ENCODE assay signal across 23 cellular contexts in genomic region chr11:105392546-105392945, GRCh38.
DNase-seq lines count a peak whose midpoint lies in the region; ATAC-seq and TF ChIP-seq lines count a peak whose summit lies in the region.
"Had no signal": no experiment of that assay in that cellular context is flagged by ENCODE, and none has a peak within 500 bp of the region (broad histone marks: within the 10 kb centered on the region; RNA-seq: fewer than 3 reads in every experiment).

No MANE protein-coding gene starts in this region.

- ATAC-seq in HG02588 (IDR thresholded peaks at IDR 0.05; ENCODE audit: unreplicated experiment) (no peak), HG03565 (IDR thresholded peaks at IDR 0.05; ENCODE audit: unreplicated experiment) (no peak), gastroesophageal sphincter (no peak), HG03520 (IDR thresholded peaks at IDR 0.05; ENCODE audit: unreplicated experiment) (no peak)
- ATAC-seq: esophagus mucosa; lower lobe of right lung; natural killer cell; stimulated activated naive CD8-positive, alpha-beta T cell treated with anti-CD3 and anti-CD28 coated beads, Interleukin-15, Interleukin-2, amounts not matched to agents 100 U/mL and 50 U/mL, for 24 hours had no signal

- H3K4me3 ChIP-seq in fibroblast of lung (replicated peaks in 1 of 4; ENCODE audit: control extremely low read depth in 1 of 4, insufficient read depth in 1 of 4, low read depth in 3 of 4, low read length in 4 of 4), result no peak overlapping the region
- H3K4me3 ChIP-seq in gastroesophageal sphincter, result no peak overlapping the region
- H3K4me3 ChIP-seq: lower lobe of right lung, Peyer's patch, SJSA1 had no signal

- H3K27ac ChIP-seq in fibroblast of lung (ENCODE audit: insufficient read depth, low read length) (no peak overlapping the region), gastroesophageal sphincter (no peak overlapping the region)
- H3K27ac ChIP-seq: lower lobe of right lung, Peyer's patch, SJSA1 had no signal

- no peak overlapping the region for H2AFZ ChIP-seq in fibroblast of lung (ENCODE audit: low read length)

- H4K20me1 ChIP-seq in fibroblast of lung (ENCODE audit: control insufficient read depth, extremely low read depth, insufficient read depth, low read length), result no peaks in the 10 kb centered on the region

- WGBS in gastroesophageal sphincter (ENCODE audit: low coverage in 1 of 2), 2 donors, result 86 to 92% methylated on average over 1 of the region's 1 CpG

- in situ Hi-C loops in SK-MEL-5 (cut with HindIII; ENCODE audit: low pct_unique_long_range_greater_than_20kb, low sequenced_read_pairs), result no loop called here

- H3K79me2 ChIP-seq in fibroblast of lung (ENCODE audit: control insufficient read depth, insufficient read depth, low read length), result no peaks in the 10 kb centered on the region

- H3K9me3 ChIP-seq in fibroblast of lung (ENCODE audit: control insufficient read depth, insufficient read depth, low read depth, low read length), result no peaks in the 10 kb centered on the region
- H3K9me3 ChIP-seq in gastroesophageal sphincter, result no peaks in the 10 kb centered on the region
- H3K9me3 ChIP-seq: lower lobe of right lung, Peyer's patch, SJSA1 had no signal

- no peak overlapping the region for H3K9ac ChIP-seq in fibroblast of lung (ENCODE audit: insufficient read depth, low read length)

- H3K4me2 ChIP-seq in fibroblast of lung (ENCODE audit: extremely low read depth, insufficient read depth, low read length), result no peak overlapping the region

- TF ChIP-seq POLR2A in gastroesophageal sphincter (IDR thresholded peaks at IDR 0.05), result no peak

- peak; percentile 2 for DNase-seq in SIG-M5 treated with dmso at 0.1 percent for 504 hours (lab: John Stamatoyannopoulos, UW; ENCODE audit: unreplicated experiment)
- no peak for DNase-seq in SIG-M5 (lab: John Stamatoyannopoulos, UW)
- peak; percentile 4 for DNase-seq in SK-MEL-5 (ENCODE audit: low read depth, low spot score)
- peak; percentile 5 to 32 for DNase-seq in fibroblast of lung (ENCODE audit: low read depth in 2 of 2)
- DNase-seq: activated CD4-positive, alpha-beta T cell treated with anti-CD3 and anti-CD28 coated beads, Interleukin-2, amount 50 U/mL, for 4 hours; activated naive CD4-positive, alpha-beta T cell treated with anti-CD3 and anti-CD28 coated beads, Interleukin-2, amount 10 ng/mL, durations not matched to agents 7 days and 5 days; amygdala; CD8-positive, alpha-beta memory T cell; DMS 273 treated with DMSO at 0.1 percent for 48 hours; KBM-7; lower lobe of right lung; natural killer cell; NCI-H1048; NCI-H1694; Peyer's patch; stimulated activated naive CD8-positive, alpha-beta T cell treated with anti-CD3 and anti-CD28 coated beads, Interleukin-15, Interleukin-2, amounts not matched to agents 100 U/mL and 50 U/mL, for 24 hours; T-helper 1 cell had no signal

- H3K36me3 ChIP-seq in fibroblast of lung (ENCODE audit: control insufficient read depth, insufficient read depth, low read length), result no peaks in the 10 kb centered on the region
- H3K36me3 ChIP-seq in gastroesophageal sphincter, result no peaks in the 10 kb centered on the region
- H3K36me3 ChIP-seq: lower lobe of right lung, Peyer's patch, SJSA1 had no signal

- H3K4me1 ChIP-seq in fibroblast of lung (ENCODE audit: control insufficient read depth, extremely low read depth, insufficient read depth, low read length) (no peaks in the 10 kb centered on the region), gastroesophageal sphincter (no peaks in the 10 kb centered on the region)
- H3K4me1 ChIP-seq: lower lobe of right lung, Peyer's patch, SJSA1 had no signal

- TF ChIP-seq CTCF in fibroblast of lung (conservative IDR thresholded peaks at IDR 0.05 in 1 of 2, IDR thresholded peaks at IDR 0.05 in 1 of 2; ENCODE audit: low read depth in 1 of 2, low read length in 2 of 2), result no peak
- no peak for TF ChIP-seq CTCF in gastroesophageal sphincter (IDR thresholded peaks at IDR 0.05)

- H3K27me3 ChIP-seq in fibroblast of lung (ENCODE audit: control insufficient read depth, insufficient read depth, low read length) (no peaks in the 10 kb centered on the region), gastroesophageal sphincter (no peaks in the 10 kb centered on the region)
- H3K27me3 ChIP-seq: Peyer's patch, SJSA1 had no signal

- no peak for TF ChIP-seq EP300 in gastroesophageal sphincter (IDR thresholded peaks at IDR 0.05)
